19 cellular contexts compared by ENCODE assay signal in the genomic region with DNA sequence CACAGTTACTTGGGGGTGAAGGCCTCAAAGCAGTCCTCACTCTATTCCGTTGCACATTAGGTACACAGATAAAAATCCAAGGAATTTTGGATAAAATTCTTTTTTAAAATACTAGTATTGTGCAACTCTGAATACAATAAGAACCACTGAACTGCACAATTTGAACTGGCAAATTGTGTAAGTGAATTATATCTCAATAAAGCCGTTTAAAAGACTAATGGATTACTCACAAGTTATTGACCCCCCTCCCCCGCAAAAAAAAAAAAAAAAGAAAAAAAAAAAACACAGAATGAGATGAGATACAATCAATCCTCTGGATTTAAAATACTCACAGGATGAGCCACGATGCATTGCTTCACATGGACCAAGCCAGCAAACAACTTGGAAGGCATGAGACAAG.
"Had no signal": no experiment of that assay in that cellular context is flagged by ENCODE, and none has a peak within 500 bp of the region (broad histone marks: within the 10 kb centered on the region; RNA-seq: fewer than 3 reads in every experiment).

No MANE protein-coding gene starts in this region.

- DNase-seq: effector CD8-positive, alpha-beta T cell; heart right ventricle; hypothalamus; kidney glomerular epithelial cell; mammary epithelial cell; naive thymus-derived CD4-positive, alpha-beta T cell; nephron progenitor cell; psoas muscle; retina; stimulated activated CD4-positive, alpha-beta T cell treated with anti-CD3 and anti-CD28 coated beads, Interleukin-2, amount 100 ng/mL, for 24 hours; stimulated activated CD4-positive, alpha-beta T cell treated with anti-CD3 and anti-CD28 coated beads, Interleukin-4, amount 100 ng/mL, for 4 hours; stimulated activated naive B cell treated with anti-CD40 and anti-IgM and Interleukin-4, amounts not matched to agents 10 μg/mL and 1 μg/mL and 100 μg/mL, for 72 hours; stimulated activated naive CD8-positive, alpha-beta T cell treated with anti-CD3 and anti-CD28 coated beads, Interleukin-15, amount 100 ng/mL, for 72 hours; testis; upper lobe of right lung had no signal

- H3K27me3 ChIP-seq: heart right ventricle, testis, tibial nerve, upper lobe of right lung had no signal

- H3K36me3 ChIP-seq: upper lobe of right lung had no signal

- ATAC-seq: naive thymus-derived CD4-positive, alpha-beta T cell; psoas muscle; sciatic nerve; stimulated activated naive B cell treated with anti-CD40 and anti-IgM and Interleukin-4, amounts not matched to agents 10 μg/mL and 1 μg/mL and 100 μg/mL, for 72 hours; stimulated activated naive CD8-positive, alpha-beta T cell treated with anti-CD3 and anti-CD28 coated beads, Interleukin-15, amount 100 ng/mL, for 72 hours; upper lobe of right lung had no signal

- H3K9me3 ChIP-seq: heart right ventricle, psoas muscle, testis, tibial nerve, upper lobe of right lung had no signal

- H3K27ac ChIP-seq: coronary artery, heart right ventricle, psoas muscle, testis, upper lobe of right lung had no signal

- H3K4me1 ChIP-seq: psoas muscle, upper lobe of right lung had no signal

- H3K4me3 ChIP-seq: coronary artery, heart right ventricle, psoas muscle, skin epidermis, testis, tibial nerve, upper lobe of right lung had no signal
